In genomic region chr15:77076325-77076915, GRCh38 we compare ENCODE assay signal across 17 cellular contexts. TPM values are rescaled to one million over a fixed set of nuclear protein-coding genes. Genes with fewer than 3 reads are reported as not detected.
DNase-seq lines count a peak whose midpoint lies in the region; ATAC-seq lines count a peak whose summit lies in the region.
"Had no signal": no experiment of that assay in that cellular context is flagged by ENCODE, and none has a peak within 500 bp of the region (broad histone marks: within the 10 kb centered on the region; RNA-seq: fewer than 3 reads in every experiment).

No MANE protein-coding gene starts in this region.

- H3K27ac ChIP-seq in caudate nucleus (ENCODE audit: low read depth, low read length) = peak overlapping the region; percentile 3
- H3K27ac ChIP-seq: PC-9 had no signal

- in situ Hi-C loops in ACHN (cut with HindIII; ENCODE audit: low pct_ligation_motif_present, low pct_unique_long_range_greater_than_20kb, low sequenced_read_pairs) = no loop called here

- DNase-seq in RPMI7951 (ENCODE audit: low read depth) (peak; percentile 5), caudate nucleus (lab: John Stamatoyannopoulos, UW) (peak in 4 of 61 donors; percentile 10 to 31 (median 16)), midbrain (lab: John Stamatoyannopoulos, UW) (peak; percentile 27), superior temporal gyrus (ENCODE audit: extremely low spot score) (peak; percentile 60), DMS114 treated with DMSO at 0.1 percent for 48 hours (lab: John Stamatoyannopoulos, UW; ENCODE audit: unreplicated experiment) (no peak), ACHN (no peak)
- DNase-seq: DND-41, GOT3, Kasumi-1, MM.1S, NCI-H1092, NCI-H1436 treated with DMSO at 0.1 percent for 48 hours, NCI-H2029 treated with DMSO at 0.1 percent for 48 hours, NCI-H2171, NCI-H526 had no signal

- no peak for ATAC-seq in GM18517 (IDR thresholded peaks at IDR 0.05; ENCODE audit: unreplicated experiment)

RNA-seq across cellular contexts. Expression of gene TSPAN3, which starts 5.5 kb away (rescaled TPM):
- total RNA-seq in RPMI7951 (2014; rRNA removed; shearing (Covaris generic)) = 248 and 261 TPM in 2 replicates

Comparison
In these comparisons a context has a peak if more than half of its experiments do, and no peak if none do; other contexts are left out.
1. DNase-seq: peak in RPMI7951 (single experiment), midbrain (single experiment) and superior temporal gyrus (single experiment); none in DMS114 treated with DMSO at 0.1 percent for 48 hours (single experiment) and ACHN (single experiment).